13 cellular contexts compared by ENCODE assay signal in the genomic region with DNA sequence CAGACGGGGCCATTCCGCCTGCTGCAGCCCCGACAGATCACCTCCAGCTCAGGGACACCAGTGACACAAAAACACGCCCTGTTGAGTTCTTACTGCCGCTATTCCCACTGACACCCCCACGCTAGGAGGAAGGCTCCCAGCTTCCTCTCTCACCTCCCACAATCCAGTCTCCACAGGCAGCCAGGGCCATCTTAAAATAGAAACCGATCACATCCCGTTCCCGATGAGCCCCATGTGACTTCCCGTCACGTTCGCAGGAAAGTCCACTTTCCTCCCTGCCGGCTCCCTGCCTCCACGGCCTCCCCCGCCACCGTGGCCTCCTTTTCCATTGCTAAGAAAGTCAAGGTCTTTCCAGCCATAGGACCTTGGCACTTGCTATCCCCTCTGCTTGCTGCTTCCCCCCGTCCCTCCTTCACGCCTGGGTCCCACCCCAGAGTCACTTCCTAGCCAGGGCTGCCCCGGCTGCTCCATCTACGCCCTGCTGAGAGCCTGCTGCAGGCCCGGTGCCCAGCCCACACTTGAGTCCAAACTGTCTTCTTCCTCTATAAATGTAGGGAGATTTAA. TPM values are rescaled to one million over a fixed set of nuclear protein-coding genes. Genes with fewer than 3 reads are reported as not detected.
A peak's percentile ranks its signal among the peaks of the same experiment; 100 is the strongest.
DNase-seq lines count a peak whose midpoint lies in the region; ATAC-seq, FAIRE-seq and TF ChIP-seq lines count a peak whose summit lies in the region.
"Had no signal": no experiment of that assay in that cellular context is flagged by ENCODE, and none has a peak within 500 bp of the region (broad histone marks: within the 10 kb centered on the region; RNA-seq: fewer than 3 reads in every experiment).

No MANE protein-coding gene starts in this region.

- no peak for DNase-seq in H1 (ENCODE audit: low read depth in 1 of 2, low spot score in 2 of 2)
- DNase-seq in HepG2 (ENCODE audit: low spot score): no peak
- no peak for DNase-seq in stomach
- DNase-seq in NCI-H446 treated with DMSO at 0.1 percent for 48 hours (lab: John Stamatoyannopoulos, UW): no peak
- no peak for DNase-seq in dedifferentiated amniotic fluid mesenchymal stem cell (ENCODE audit: extremely low spot score)
- DNase-seq in NCI-H345 treated with DMSO at 0.1 percent for 48 hours (lab: John Stamatoyannopoulos, UW; ENCODE audit: unreplicated experiment): no peak
- DNase-seq: DMS153, foreskin keratinocyte, NCI-H1694 treated with DMSO at 0.1 percent for 48 hours, NCI-H82 had no signal

- H4K5ac ChIP-seq in H1 (ENCODE audit: insufficient read length, low read depth, low read length): no peak overlapping the region

- H3K79me1 ChIP-seq in H1 (ENCODE audit: low read depth, low read length): no peaks in the 10 kb centered on the region

- no peak for TF ChIP-seq RAD21 in H1 (IDR thresholded peaks at IDR 0.05 in 1 of 2, conservative IDR thresholded peaks at IDR 0.05 in 1 of 2; ENCODE audit: low read depth in 2 of 2, low read length in 2 of 2)
- no peak for TF ChIP-seq RAD21 in HepG2 (CRISPR knock-in tag; IDR thresholded peaks at IDR 0.05)

- H3K4me2 ChIP-seq in H1 (ENCODE audit: insufficient read depth in 1 of 2, low read depth in 2 of 2, low read length in 2 of 2) (no peak overlapping the region), HepG2 (ENCODE audit: low read depth, low read length) (peak overlapping the region; percentile 54; the same call in 1 of the 2 replicates)

- H2BK20ac ChIP-seq in H1 (ENCODE audit: low read length): no peak overlapping the region

- intact Hi-C loops in HepG2 (cut with micrococcal nuclease; ENCODE audit: unreplicated experiment) (no loop called here), stomach (cut with DNase I; ENCODE audit: low total_unique reads) (no loop called here)

- no peak overlapping the region for H3K9ac ChIP-seq in H1 (replicated peaks in 1 of 4; ENCODE audit: extremely low read depth in 1 of 4, low read depth in 3 of 4, low read length in 3 of 4)
- H3K9ac ChIP-seq in HepG2 (ENCODE audit: insufficient read depth, low read depth, low read length): no peak overlapping the region

- H3K27ac ChIP-seq in HEK293 (ENCODE audit: extremely low read depth, low read depth, low read length) (no peak overlapping the region), H1 (ENCODE audit: low read depth, low read length) (no peak overlapping the region), HepG2 (ENCODE audit: extremely low read length, insufficient read depth, low read length) (no peak overlapping the region), stomach (peak overlapping the region; percentile 43 to 72 (median 66))
- H3K27ac ChIP-seq: foreskin keratinocyte had no signal

- H3K18ac ChIP-seq in H1 (ENCODE audit: extremely low read depth, low read length): no peak overlapping the region

- no peak overlapping the region for H2AFZ ChIP-seq in H1 (ENCODE audit: low read length)
- no peak overlapping the region for H2AFZ ChIP-seq in HepG2 (ENCODE audit: low read length)

- H3K4ac ChIP-seq in H1 (replicated peaks; ENCODE audit: insufficient read length, low read depth, low read length): no peak overlapping the region

- H2BK120ac ChIP-seq in H1 (replicated peaks; ENCODE audit: low read depth, low read length): no peak overlapping the region

- H3K23me2 ChIP-seq in H1 (ENCODE audit: low read depth, low read length): no peaks in the 10 kb centered on the region

- WGBS in H1 (ENCODE audit: extremely low coverage in 1 of 2, insufficient coverage in 1 of 2, insufficient read length in 1 of 2, insufficient replicate concordance in 2 of 2, low coverage in 1 of 2, low lambda C conversion rate in 2 of 2, missing lambda C conversion rate in 1 of 2), 2 experiments: 86% methylated on average over 10 of the region's 21 CpGs; no CpG with 5 or more reads in 1 of the 2 experiments
- 38% methylated on average over 18 of the region's 21 CpGs for WGBS in HepG2 (ENCODE audit: low lambda C conversion rate)
- 73 to 83% (median 79%) methylated on average over 20 to 21 of the region's 21 CpGs for WGBS in stomach, 5 donors

- ATAC-seq in HepG2 (no peak), HG03196 (IDR thresholded peaks at IDR 0.05; ENCODE audit: unreplicated experiment) (no peak)
- ATAC-seq: foreskin keratinocyte had no signal

- no peaks in the 10 kb centered on the region for H3K4me1 ChIP-seq in HEK293 (ENCODE audit: control insufficient read depth, insufficient read depth, low read length)
- no peaks in the 10 kb centered on the region; a peak in 1 of 7 replicates for H3K4me1 ChIP-seq in H1 (replicated peaks in 1 of 4; ENCODE audit: control insufficient read depth in 3 of 4, insufficient read depth in 4 of 4, low read length in 3 of 4)
- peaks cover 45% of the 10 kb centered on the region for H3K4me1 ChIP-seq in HepG2 (ENCODE audit: insufficient read depth, low read length)
- H3K4me1 ChIP-seq in stomach: no peaks in the 10 kb centered on the region
- H3K4me1 ChIP-seq: foreskin keratinocyte had no signal

- no peak overlapping the region for H3K56ac ChIP-seq in H1 (replicated peaks; ENCODE audit: insufficient read length, low read depth, low read length)

- in situ Hi-C loops in HepG2 (cut with HindIII; ENCODE audit: extremely low pct_ligation_motif_present, low pct_unique_long_range_greater_than_20kb): no loop called here

- H3K9me3 ChIP-seq in HEK293 (ENCODE audit: control insufficient read depth, insufficient read depth, low read depth, low read length) (no peaks in the 10 kb centered on the region), H1 (ENCODE audit: insufficient read depth in 2 of 2, low read depth in 1 of 2, low read length in 1 of 2) (no peaks in the 10 kb centered on the region), HepG2 (ENCODE audit: low read length) (no peaks in the 10 kb centered on the region), stomach (no peaks in the 10 kb centered on the region)

- no peak overlapping the region for H2BK15ac ChIP-seq in H1 (ENCODE audit: low read length)

- peaks cover 0 to 9% of the 10 kb centered on the region in 2 experiments; a peak in 1 of 3 replicates for H3K36me3 ChIP-seq in HEK293 (ENCODE audit: control insufficient read depth in 2 of 2, insufficient read depth in 1 of 2, low read length in 2 of 2)
- peaks cover 0 to 7% (median 0%) of the 10 kb centered on the region in 4 experiments; a peak in 2 of 8 replicates for H3K36me3 ChIP-seq in H1 (ENCODE audit: control insufficient read depth in 2 of 4, insufficient read depth in 4 of 4, low read length in 3 of 4)
- no peaks in the 10 kb centered on the region for H3K36me3 ChIP-seq in HepG2 (replicated peaks in 1 of 2; ENCODE audit: control insufficient read depth in 1 of 2, insufficient read depth in 2 of 2, low read length in 2 of 2)
- no peaks in the 10 kb centered on the region for H3K36me3 ChIP-seq in stomach

- H4K20me1 ChIP-seq in H1 (replicated peaks in 1 of 2; ENCODE audit: control insufficient read depth in 1 of 2, insufficient read depth in 2 of 2, low read length in 2 of 2) (no peaks in the 10 kb centered on the region), HepG2 (ENCODE audit: insufficient read depth, low read length) (no peaks in the 10 kb centered on the region)

- no peak overlapping the region for H2BK12ac ChIP-seq in H1 (ENCODE audit: low read depth, low read length)

- no peak overlapping the region for H4K91ac ChIP-seq in H1 (replicated peaks; ENCODE audit: insufficient read length, low read length)

- POLR2A ChIA-PET in HEK293 (lab: Yijun Ruan, JAX): interaction anchor here (0.5 kb wide), 1 partner anchor 304 kb away, joined by 3 read pairs; no protein-coding TSS in a partner anchor
- POLR2A ChIA-PET in H1 (lab: Charles Lee; ENCODE audit: partially characterized antibody): interaction anchor here (2.2 kb wide), 1 partner anchor 12 kb away, joined by 9 read pairs; no protein-coding TSS in a partner anchor
- POLR2A ChIA-PET in HepG2 (lab: Yijun Ruan, JAX): interaction anchor here (1.1 kb wide), 1 partner anchor 18 kb away, joined by 3 read pairs; no protein-coding TSS in a partner anchor

- TF ChIP-seq CTCF in HEK293 (tag by site-specific recombination; IDR thresholded peaks at IDR 0.05) (no peak), H1 (IDR thresholded peaks at IDR 0.05; ENCODE audit: control extremely low read depth in 1 of 3, insufficient read depth in 1 of 3, low read depth in 1 of 3, low read length in 3 of 3) (no peak), HepG2 (CRISPR knock-in tag; IDR thresholded peaks at IDR 0.05) (no peak), stomach (IDR thresholded peaks at IDR 0.05) (no peak)

- no peaks in the 10 kb centered on the region for H3K79me2 ChIP-seq in H1 (ENCODE audit: control insufficient read depth in 1 of 2, insufficient read depth in 2 of 2, low read length in 2 of 2)
- no peaks in the 10 kb centered on the region for H3K79me2 ChIP-seq in HepG2 (ENCODE audit: insufficient read depth, low read length)

- no peak for TF ChIP-seq EP300 in H1 (IDR thresholded peaks at IDR 0.05; ENCODE audit: borderline replicate concordance in 1 of 2, low read depth in 2 of 2, low read length in 2 of 2)
- TF ChIP-seq EP300 in HepG2 (IDR thresholded peaks at IDR 0.05; ENCODE audit: low read depth in 2 of 2, low read length in 2 of 2): no peak
- TF ChIP-seq EP300 in HepG2 (CRISPR knock-in tag; IDR thresholded peaks at IDR 0.05; ENCODE audit: borderline replicate concordance): no peak
- no peak for TF ChIP-seq EP300 in stomach (IDR thresholded peaks at IDR 0.05)

- H2AK5ac ChIP-seq in H1 (ENCODE audit: low read depth, low read length): no peak overlapping the region

- no peak overlapping the region for H3K14ac ChIP-seq in H1 (ENCODE audit: insufficient read length)

- peak overlapping the region; percentile 35; the same call in 1 of the 2 replicates for H4K8ac ChIP-seq in H1 (ENCODE audit: extremely low read depth, insufficient read depth, low read length)

- H3K4me3 ChIP-seq in HEK293 (ENCODE audit: low read depth, low read length): no peak overlapping the region
- no peak overlapping the region for H3K4me3 ChIP-seq in H1 (ENCODE audit: extremely low read depth in 1 of 4, insufficient read depth in 2 of 4, low read depth in 3 of 4, low read length in 4 of 4)
- H3K4me3 ChIP-seq in HepG2 (replicated peaks in 1 of 3; ENCODE audit: insufficient read depth in 1 of 3, low read depth in 2 of 3, low read length in 3 of 3): peak overlapping the region in 2 of 3 experiments; percentile 20 to 34; a peak in 2 of 6 replicates
- H3K4me3 ChIP-seq in stomach: peak overlapping the region; percentile 8 to 26 (median 16)

- no peaks in the 10 kb centered on the region; a peak in 1 of 7 replicates for H3K27me3 ChIP-seq in H1 (replicated peaks in 1 of 4; ENCODE audit: control insufficient read depth in 3 of 4, extremely low read depth in 1 of 4, insufficient read depth in 3 of 4, low read length in 3 of 4)
- peaks cover 2 to 57% of the 10 kb centered on the region in 2 experiments; a peak in 4 of 5 replicates for H3K27me3 ChIP-seq in HepG2 (ENCODE audit: control insufficient read depth in 1 of 2, insufficient read depth in 2 of 2, low read length in 2 of 2)
- H3K27me3 ChIP-seq in stomach: no peaks in the 10 kb centered on the region
- H3K27me3 ChIP-seq: foreskin keratinocyte had no signal

- FAIRE-seq in H1 (lab: Jason Lieb, UNC) (no peak), HepG2 (lab: Jason Lieb, UNC) (no peak)
- FAIRE-seq: islet of Langerhans had no signal

- H3K23ac ChIP-seq in H1 (ENCODE audit: insufficient read length): no peak overlapping the region

- no TSS peak for BruUV-seq in HepG2 (replicated peaks; lab: Mats Ljungman, UMichigan)

- TF ChIP-seq POLR2A in H1 (IDR thresholded peaks at IDR 0.05; ENCODE audit: control extremely low read depth in 1 of 2, low read depth in 2 of 2, low read length in 2 of 2) (no peak), HepG2 (IDR thresholded peaks at IDR 0.05; ENCODE audit: insufficient read depth in 1 of 2, low read depth in 2 of 2, low read length in 2 of 2) (no peak), stomach (IDR thresholded peaks at IDR 0.05) (no peak)

- no peak overlapping the region for H2BK5ac ChIP-seq in H1 (ENCODE audit: low read depth, low read length)

- CTCF ChIA-PET in HEK293 (lab: Yijun Ruan, JAX) (interaction anchor here (0.6 to 0.9 kb wide), 3 partner anchors 10 to 16 kb away, joined by 3 to 5 read pairs (median 4); no protein-coding TSS in a partner anchor), H1 (lab: Charles Lee; ENCODE audit: partially characterized antibody) (interaction anchor here (0.6 to 2.2 kb wide), 3 partner anchors 10 to 817 kb away, joined by 3 to 6 read pairs (median 4); no protein-coding TSS in a partner anchor), HepG2 (lab: Yijun Ruan, JAX; ENCODE audit: low intra/inter-chr PET ratio, low total read pairs) (no interaction called here)

RNA-seq across cellular contexts. Expression of a gene that starts 24.0 kb away (rescaled TPM):
- 253 and 260 TPM in 2 replicates for total RNA-seq in H1 (2021; fragmentation: NEBNext Ultra II Directional; extraction: Animal tissue kit (Norgen Biotek cat#: 25700))
- polyA plus RNA-seq in H1 (2011; rRNA removed) (300 and 336 TPM in 2 replicates), HepG2 (2011; rRNA removed) (485 and 494 TPM in 2 replicates), stomach (100 to 1,000 TPM in 2 of 3 donors, 10 to 100 TPM in 1; 84.6 to 119 (median 117) TPM)
- polyA plus RNA-seq in H1 (2011; cell fraction: cytosol; rRNA removed): 310 TPM
- 218 TPM for polyA plus RNA-seq in H1 (2011; cell fraction: nucleus; rRNA removed)
- polyA plus RNA-seq in H1 (2012, experiment 1 of 2): 199 to 273 TPM (median 262 TPM) in 4 replicates
- 359 TPM for polyA plus RNA-seq in H1 (2012, experiment 2 of 2)
- polyA plus RNA-seq in H1 (2013, experiment 1 of 2): 314 TPM
- polyA plus RNA-seq in H1 (2013, experiment 2 of 2): 341 TPM
- 272 and 301 TPM in 2 replicates for polyA minus RNA-seq in H1 (2011; rRNA and poly(A)+ RNA removed)
- 158 TPM for polyA minus RNA-seq in H1 (2011; cell fraction: cytosol; rRNA and poly(A)+ RNA removed)
- polyA minus RNA-seq in H1 (2011; cell fraction: nucleus; rRNA and poly(A)+ RNA removed): 100 TPM
- total RNA-seq in HepG2 (2016; rRNA removed; fragmentation: Illumina TruSeq; extraction: Trizol) (167 and 335 TPM in 2 replicates), stomach (100 to 1,000 TPM in 2 of 5 donors, 10 to 100 TPM in 3; 38.5 to 227 (median 88.1) TPM)
- total RNA-seq in HepG2 (2016; cell fraction: cytosol; rRNA removed; fragmentation: Illumina TruSeq; extraction: Trizol; ENCODE audit: low read depth): 55.5 and 58.3 TPM in 2 replicates
- 152 and 344 TPM in 2 replicates for total RNA-seq in HepG2 (2016; cell fraction: insoluble cytoplasmic fraction; rRNA removed; fragmentation: Illumina TruSeq; extraction: Trizol)
- 109 and 116 TPM in 2 replicates for total RNA-seq in HepG2 (2016; cell fraction: membrane; rRNA removed; fragmentation: Illumina TruSeq; extraction: Trizol)
- total RNA-seq in HepG2 (2016; cell fraction: nucleus; rRNA removed; fragmentation: Illumina TruSeq; extraction: Trizol): 220 and 261 TPM in 2 replicates
- 512 and 565 TPM in 2 replicates for polyA plus RNA-seq in HepG2 (2011; cell fraction: cytosol; rRNA removed)
- 123 and 124 TPM in 2 replicates for polyA plus RNA-seq in HepG2 (2011; cell fraction: nucleus; rRNA removed)
- polyA plus RNA-seq in HepG2 (2012): 190 and 241 TPM in 2 replicates
- polyA plus RNA-seq in HepG2 (2016; cell fraction: cytosol; fragmentation: Illumina TruSeq; extraction: Trizol; ENCODE audit: low read depth): 62.9 and 71.0 TPM in 2 replicates
- 137 and 148 TPM in 2 replicates for polyA plus RNA-seq in HepG2 (2016; cell fraction: insoluble cytoplasmic fraction; fragmentation: Illumina TruSeq; extraction: Trizol; ENCODE audit: low read depth)
- 92.2 and 98.9 TPM in 2 replicates for polyA plus RNA-seq in HepG2 (2016; cell fraction: membrane; fragmentation: Illumina TruSeq; extraction: Trizol; ENCODE audit: low read depth)
- polyA plus RNA-seq in HepG2 (2016; cell fraction: nucleus; fragmentation: Illumina TruSeq; extraction: Trizol; ENCODE audit: insufficient read depth, low read depth): 331 and 354 TPM in 2 replicates
- 116 and 435 TPM in 2 replicates for polyA minus RNA-seq in HepG2 (2011; rRNA and poly(A)+ RNA removed; ENCODE audit: low replicate concordance)
- polyA minus RNA-seq in HepG2 (2011; cell fraction: cytosol; rRNA and poly(A)+ RNA removed): 152 TPM in 2 replicates
- 85.1 and 101 TPM in 2 replicates for polyA minus RNA-seq in HepG2 (2011; cell fraction: nucleus; rRNA and poly(A)+ RNA removed)

RNA-seq across cellular contexts. Expression of a gene that starts 32.6 kb away (rescaled TPM):
- total RNA-seq in H1 (2021; fragmentation: NEBNext Ultra II Directional; extraction: Animal tissue kit (Norgen Biotek cat#: 25700)): 9.9 and 10.4 TPM in 2 replicates
- polyA plus RNA-seq in H1 (2011; rRNA removed): 6.9 and 10.5 TPM in 2 replicates
- polyA plus RNA-seq in H1 (2011; cell fraction: cytosol; rRNA removed): 9.7 TPM
- 14.6 TPM for polyA plus RNA-seq in H1 (2011; cell fraction: nucleus; rRNA removed)
- 6.2 to 10.5 TPM (median 8.5 TPM) in 4 replicates for polyA plus RNA-seq in H1 (2012, experiment 1 of 2)
- 5.9 TPM for polyA plus RNA-seq in H1 (2012, experiment 2 of 2)
- polyA plus RNA-seq in H1 (2013, experiment 1 of 2): 7.4 TPM
- polyA plus RNA-seq in H1 (2013, experiment 2 of 2): 6.7 TPM
- 8.8 and 14.3 TPM in 2 replicates for polyA minus RNA-seq in H1 (2011; rRNA and poly(A)+ RNA removed)
- polyA minus RNA-seq in H1 (2011; cell fraction: cytosol; rRNA and poly(A)+ RNA removed): 10.8 TPM
- 11.0 TPM for polyA minus RNA-seq in H1 (2011; cell fraction: nucleus; rRNA and poly(A)+ RNA removed)
- 0.24 and 0.25 TPM in 2 replicates for total RNA-seq in HepG2 (2016; rRNA removed; fragmentation: Illumina TruSeq; extraction: Trizol)
- total RNA-seq in HepG2 (2016; cell fraction: cytosol; rRNA removed; fragmentation: Illumina TruSeq; extraction: Trizol; ENCODE audit: low read depth): not detected in 2 replicates
- total RNA-seq in HepG2 (2016; cell fraction: insoluble cytoplasmic fraction; rRNA removed; fragmentation: Illumina TruSeq; extraction: Trizol): 0.13 and 0.27 TPM in 2 replicates
- 0.34 TPM in 1 of 2 replicates, not detected in the other for total RNA-seq in HepG2 (2016; cell fraction: membrane; rRNA removed; fragmentation: Illumina TruSeq; extraction: Trizol)
- total RNA-seq in HepG2 (2016; cell fraction: nucleus; rRNA removed; fragmentation: Illumina TruSeq; extraction: Trizol): 0.16 TPM in 1 of 2 replicates, not detected in the other
- polyA plus RNA-seq in HepG2 (2011; rRNA removed): 0.44 and 0.52 TPM in 2 replicates
- 0.27 and 0.36 TPM in 2 replicates for polyA plus RNA-seq in HepG2 (2011; cell fraction: cytosol; rRNA removed)
- 0.63 and 0.69 TPM in 2 replicates for polyA plus RNA-seq in HepG2 (2011; cell fraction: nucleus; rRNA removed)
- polyA plus RNA-seq in HepG2 (2012): 0.35 and 0.60 TPM in 2 replicates
- polyA plus RNA-seq in HepG2 (2016; cell fraction: cytosol; fragmentation: Illumina TruSeq; extraction: Trizol; ENCODE audit: low read depth): 0.11 and 0.24 TPM in 2 replicates
- polyA plus RNA-seq in HepG2 (2016; cell fraction: insoluble cytoplasmic fraction; fragmentation: Illumina TruSeq; extraction: Trizol; ENCODE audit: low read depth): 0.21 TPM in 1 of 2 replicates, not detected in the other
- polyA plus RNA-seq in HepG2 (2016; cell fraction: membrane; fragmentation: Illumina TruSeq; extraction: Trizol; ENCODE audit: low read depth): 0.14 and 0.47 TPM in 2 replicates
- polyA plus RNA-seq in HepG2 (2016; cell fraction: nucleus; fragmentation: Illumina TruSeq; extraction: Trizol; ENCODE audit: insufficient read depth, low read depth): 0.36 TPM in 1 of 2 replicates, not detected in the other
- polyA minus RNA-seq in HepG2 (2011; rRNA and poly(A)+ RNA removed; ENCODE audit: low replicate concordance): 0.78 TPM in 1 of 2 replicates, not detected in the other
- not detected in 2 replicates for polyA minus RNA-seq in HepG2 (2011; cell fraction: cytosol; rRNA and poly(A)+ RNA removed)
- 0.52 and 0.62 TPM in 2 replicates for polyA minus RNA-seq in HepG2 (2011; cell fraction: nucleus; rRNA and poly(A)+ RNA removed)
- 1 to 10 TPM in 2 of 5 donors, not detected in 3; 1.3 to 1.5 TPM for total RNA-seq in stomach
- 1 to 10 TPM in 1 of 3 donors, under 1 TPM in 2; 0.56 to 1.4 (median 0.78) TPM for polyA plus RNA-seq in stomach

RNA-seq across cellular contexts. Expression of a gene that starts 47.3 kb away (rescaled TPM):
- total RNA-seq in H1 (2021; fragmentation: NEBNext Ultra II Directional; extraction: Animal tissue kit (Norgen Biotek cat#: 25700)): 18.3 and 18.4 TPM in 2 replicates
- polyA plus RNA-seq in H1 (2011; rRNA removed) (13.2 and 16.7 TPM in 2 replicates), HepG2 (2011; rRNA removed) (1.2 and 1.4 TPM in 2 replicates), stomach (under 1 TPM in 2 of 3 donors, not detected in 1; 0.18 to 0.44 TPM)
- 18.1 TPM for polyA plus RNA-seq in H1 (2011; cell fraction: cytosol; rRNA removed)
- polyA plus RNA-seq in H1 (2011; cell fraction: nucleus; rRNA removed): 56.3 TPM
- polyA plus RNA-seq in H1 (2012, experiment 1 of 2): 15.3 to 22.7 TPM (median 18.5 TPM) in 4 replicates
- 13.8 TPM for polyA plus RNA-seq in H1 (2012, experiment 2 of 2)
- polyA plus RNA-seq in H1 (2013, experiment 1 of 2): 8.4 TPM
- 8.1 TPM for polyA plus RNA-seq in H1 (2013, experiment 2 of 2)
- 6.4 and 7.4 TPM in 2 replicates for polyA minus RNA-seq in H1 (2011; rRNA and poly(A)+ RNA removed)
- 5.1 TPM for polyA minus RNA-seq in H1 (2011; cell fraction: cytosol; rRNA and poly(A)+ RNA removed)
- polyA minus RNA-seq in H1 (2011; cell fraction: nucleus; rRNA and poly(A)+ RNA removed): 9.6 TPM
- total RNA-seq in HepG2 (2016; rRNA removed; fragmentation: Illumina TruSeq; extraction: Trizol) (1.7 and 3.4 TPM in 2 replicates), stomach (1 to 10 TPM in 1 of 5 donors, under 1 TPM in 1, not detected in 3; 0.29 to 7.0 TPM)
- total RNA-seq in HepG2 (2016; cell fraction: cytosol; rRNA removed; fragmentation: Illumina TruSeq; extraction: Trizol; ENCODE audit: low read depth): 0.20 and 0.26 TPM in 2 replicates
- total RNA-seq in HepG2 (2016; cell fraction: insoluble cytoplasmic fraction; rRNA removed; fragmentation: Illumina TruSeq; extraction: Trizol): 1.6 and 2.0 TPM in 2 replicates
- total RNA-seq in HepG2 (2016; cell fraction: membrane; rRNA removed; fragmentation: Illumina TruSeq; extraction: Trizol): 1.4 and 1.8 TPM in 2 replicates
- total RNA-seq in HepG2 (2016; cell fraction: nucleus; rRNA removed; fragmentation: Illumina TruSeq; extraction: Trizol): 1.8 and 2.2 TPM in 2 replicates
- 0.87 and 0.92 TPM in 2 replicates for polyA plus RNA-seq in HepG2 (2011; cell fraction: cytosol; rRNA removed)
- 7.0 and 10.0 TPM in 2 replicates for polyA plus RNA-seq in HepG2 (2011; cell fraction: nucleus; rRNA removed)
- 0.94 and 1.8 TPM in 2 replicates for polyA plus RNA-seq in HepG2 (2012)
- polyA plus RNA-seq in HepG2 (2016; cell fraction: cytosol; fragmentation: Illumina TruSeq; extraction: Trizol; ENCODE audit: low read depth): 0.29 and 0.55 TPM in 2 replicates
- 0.69 and 1.5 TPM in 2 replicates for polyA plus RNA-seq in HepG2 (2016; cell fraction: insoluble cytoplasmic fraction; fragmentation: Illumina TruSeq; extraction: Trizol; ENCODE audit: low read depth)
- polyA plus RNA-seq in HepG2 (2016; cell fraction: membrane; fragmentation: Illumina TruSeq; extraction: Trizol; ENCODE audit: low read depth): 0.64 and 0.86 TPM in 2 replicates
- polyA plus RNA-seq in HepG2 (2016; cell fraction: nucleus; fragmentation: Illumina TruSeq; extraction: Trizol; ENCODE audit: insufficient read depth, low read depth): 4.8 and 5.7 TPM in 2 replicates
- polyA minus RNA-seq in HepG2 (2011; rRNA and poly(A)+ RNA removed; ENCODE audit: low replicate concordance): 0.05 and 0.76 TPM in 2 replicates
- 0.40 and 1.4 TPM in 2 replicates for polyA minus RNA-seq in HepG2 (2011; cell fraction: cytosol; rRNA and poly(A)+ RNA removed)
- polyA minus RNA-seq in HepG2 (2011; cell fraction: nucleus; rRNA and poly(A)+ RNA removed): 0.77 and 0.87 TPM in 2 replicates

RNA-seq across cellular contexts. Expression of a gene that starts 51.9 kb away (rescaled TPM):
- total RNA-seq in H1 (2021; fragmentation: NEBNext Ultra II Directional; extraction: Animal tissue kit (Norgen Biotek cat#: 25700)): 19.3 and 20.5 TPM in 2 replicates
- polyA plus RNA-seq in H1 (2011; rRNA removed): 16.1 and 21.0 TPM in 2 replicates
- 24.1 TPM for polyA plus RNA-seq in H1 (2011; cell fraction: cytosol; rRNA removed)
- polyA plus RNA-seq in H1 (2011; cell fraction: nucleus; rRNA removed): 18.1 TPM
- polyA plus RNA-seq in H1 (2012, experiment 1 of 2): 13.9 to 22.3 TPM (median 20.0 TPM) in 4 replicates
- 14.5 TPM for polyA plus RNA-seq in H1 (2012, experiment 2 of 2)
- 12.1 TPM for polyA plus RNA-seq in H1 (2013, experiment 1 of 2)
- 12.0 TPM for polyA plus RNA-seq in H1 (2013, experiment 2 of 2)
- 8.6 and 13.2 TPM in 2 replicates for polyA minus RNA-seq in H1 (2011; rRNA and poly(A)+ RNA removed)
- polyA minus RNA-seq in H1 (2011; cell fraction: cytosol; rRNA and poly(A)+ RNA removed): 7.8 TPM
- polyA minus RNA-seq in H1 (2011; cell fraction: nucleus; rRNA and poly(A)+ RNA removed): 5.9 TPM
- total RNA-seq in HepG2 (2016; rRNA removed; fragmentation: Illumina TruSeq; extraction: Trizol): 13.1 and 15.3 TPM in 2 replicates
- 5.6 and 6.1 TPM in 2 replicates for total RNA-seq in HepG2 (2016; cell fraction: cytosol; rRNA removed; fragmentation: Illumina TruSeq; extraction: Trizol; ENCODE audit: low read depth)
- 13.5 and 15.3 TPM in 2 replicates for total RNA-seq in HepG2 (2016; cell fraction: insoluble cytoplasmic fraction; rRNA removed; fragmentation: Illumina TruSeq; extraction: Trizol)
- total RNA-seq in HepG2 (2016; cell fraction: membrane; rRNA removed; fragmentation: Illumina TruSeq; extraction: Trizol): 11.1 and 11.3 TPM in 2 replicates
- 6.6 and 7.9 TPM in 2 replicates for total RNA-seq in HepG2 (2016; cell fraction: nucleus; rRNA removed; fragmentation: Illumina TruSeq; extraction: Trizol)
- 16.1 and 22.2 TPM in 2 replicates for polyA plus RNA-seq in HepG2 (2011; rRNA removed)
- polyA plus RNA-seq in HepG2 (2011; cell fraction: cytosol; rRNA removed): 18.4 and 20.0 TPM in 2 replicates
- 9.4 and 14.0 TPM in 2 replicates for polyA plus RNA-seq in HepG2 (2011; cell fraction: nucleus; rRNA removed)
- polyA plus RNA-seq in HepG2 (2012): 16.1 and 27.7 TPM in 2 replicates
- 5.1 and 5.5 TPM in 2 replicates for polyA plus RNA-seq in HepG2 (2016; cell fraction: cytosol; fragmentation: Illumina TruSeq; extraction: Trizol; ENCODE audit: low read depth)
- polyA plus RNA-seq in HepG2 (2016; cell fraction: insoluble cytoplasmic fraction; fragmentation: Illumina TruSeq; extraction: Trizol; ENCODE audit: low read depth): 11.4 and 13.0 TPM in 2 replicates
- polyA plus RNA-seq in HepG2 (2016; cell fraction: membrane; fragmentation: Illumina TruSeq; extraction: Trizol; ENCODE audit: low read depth): 6.7 and 7.8 TPM in 2 replicates
- 7.1 and 7.2 TPM in 2 replicates for polyA plus RNA-seq in HepG2 (2016; cell fraction: nucleus; fragmentation: Illumina TruSeq; extraction: Trizol; ENCODE audit: insufficient read depth, low read depth)
- 18.7 and 37.0 TPM in 2 replicates for polyA minus RNA-seq in HepG2 (2011; rRNA and poly(A)+ RNA removed; ENCODE audit: low replicate concordance)
- 6.9 and 10.6 TPM in 2 replicates for polyA minus RNA-seq in HepG2 (2011; cell fraction: cytosol; rRNA and poly(A)+ RNA removed)
- polyA minus RNA-seq in HepG2 (2011; cell fraction: nucleus; rRNA and poly(A)+ RNA removed): 5.0 and 6.5 TPM in 2 replicates
- total RNA-seq in stomach: 100 to 1,000 TPM in 1 of 5 donors, 10 to 100 TPM in 4; 21.0 to 169 (median 42.4) TPM
- polyA plus RNA-seq in stomach: 10 to 100 TPM; 53.2 to 74.1 (median 69.9) TPM

Comparison
In these comparisons a context has a peak if more than half of its experiments do, and no peak if none do; other contexts are left out.
1. H3K27ac ChIP-seq: peak in stomach (5 of 5); none in HEK293 (single experiment), H1 (single experiment) and HepG2 (single experiment).
2. H3K4me3 ChIP-seq: peak in HepG2 (2 of 3) and stomach (4 of 4); none in HEK293 (single experiment) and H1 (0 of 4).